21 cellular contexts compared by ENCODE assay signal in genomic region chr16:23383881-23384280, GRCh38.
DNase-seq lines count a peak whose midpoint lies in the region; ATAC-seq, FAIRE-seq and TF ChIP-seq lines count a peak whose summit lies in the region.
"Had no signal": no experiment of that assay in that cellular context is flagged by ENCODE, and none has a peak within 500 bp of the region (broad histone marks: within the 10 kb centered on the region; RNA-seq: fewer than 3 reads in every experiment).

No MANE protein-coding gene starts in this region.

- no peak overlapping the region for H3K4ac ChIP-seq in H1 (replicated peaks; ENCODE audit: insufficient read length, low read depth, low read length)

- no peak overlapping the region for H3K4me2 ChIP-seq in H1 (ENCODE audit: insufficient read depth in 1 of 2, low read depth in 2 of 2, low read length in 2 of 2)
- H3K4me2 ChIP-seq: A549 had no signal

- FAIRE-seq in H1 (lab: Jason Lieb, UNC) = no peak
- FAIRE-seq: A549, D721Med, GM18507, HepG2 had no signal

- no peak overlapping the region for H3K27ac ChIP-seq in H1 (ENCODE audit: low read depth, low read length)
- no peak overlapping the region for H3K27ac ChIP-seq in spleen
- H3K27ac ChIP-seq in upper lobe of right lung = no peak overlapping the region
- H3K27ac ChIP-seq: 22Rv1, A549, C4-2B had no signal

- no peak overlapping the region for H3K14ac ChIP-seq in H1 (ENCODE audit: insufficient read length)

- H3K27me3 Mint-ChIP-seq in activated CD4-positive, alpha-beta T cell treated with anti-CD3 and anti-CD28 coated beads, Interleukin-2, amount 10 ng/mL, durations not matched to agents 7 days and 5 days = no peaks in the 10 kb centered on the region
- peaks cover 3% of the 10 kb centered on the region for H3K27me3 Mint-ChIP-seq in activated T-cell treated with anti-CD3 and anti-CD28 coated beads, Interleukin-2, amount 50 U/mL, for 4 hours (ENCODE audit: low read depth)
- H3K27me3 Mint-ChIP-seq: CD4-positive, alpha-beta T cell had no signal

- peak overlapping the region; percentile 2 for H3K27ac Mint-ChIP-seq in activated CD4-positive, alpha-beta T cell treated with anti-CD3 and anti-CD28 coated beads, Interleukin-2, amount 10 ng/mL, durations not matched to agents 7 days and 5 days
- H3K27ac Mint-ChIP-seq: CD4-positive, alpha-beta T cell; IgD-negative memory B cell had no signal

- no peaks in the 10 kb centered on the region for H3K79me2 ChIP-seq in H1 (ENCODE audit: control insufficient read depth in 1 of 2, insufficient read depth in 2 of 2, low read length in 2 of 2)

- no peak overlapping the region for H3K4me3 Mint-ChIP-seq in activated CD4-positive, alpha-beta T cell treated with anti-CD3 and anti-CD28 coated beads, Interleukin-2, amount 10 ng/mL, durations not matched to agents 7 days and 5 days
- no peak overlapping the region for H3K4me3 Mint-ChIP-seq in activated T-cell treated with anti-CD3 and anti-CD28 coated beads, Interleukin-2, amount 50 U/mL, for 4 hours
- H3K4me3 Mint-ChIP-seq: CD4-positive, alpha-beta T cell; IgD-negative memory B cell had no signal

- POLR2A ChIA-PET in activated CD4-positive, alpha-beta T cell treated with anti-CD3 and anti-CD28 coated beads, Interleukin-2, amount 10 ng/mL, durations not matched to agents 7 days and 5 days (lab: Charles Lee) = no interaction called here
- POLR2A ChIA-PET in H1 (lab: Charles Lee; ENCODE audit: partially characterized antibody) = no interaction called here

- H3K23me2 ChIP-seq in H1 (ENCODE audit: low read depth, low read length) = peaks cover 3% of the 10 kb centered on the region; the same call in 1 of the 2 replicates

- H3K27me3 ChIP-seq in H1 (replicated peaks in 1 of 4; ENCODE audit: control insufficient read depth in 3 of 4, extremely low read depth in 1 of 4, insufficient read depth in 3 of 4, low read length in 3 of 4) (no peaks in the 10 kb centered on the region), spleen (replicated peaks in 1 of 7) (no peaks in the 10 kb centered on the region), upper lobe of right lung (no peaks in the 10 kb centered on the region)

- H2BK15ac ChIP-seq in H1 (ENCODE audit: low read length) = no peak overlapping the region

- H4K20me1 ChIP-seq in H1 (replicated peaks in 1 of 2; ENCODE audit: control insufficient read depth in 1 of 2, insufficient read depth in 2 of 2, low read length in 2 of 2) = no peaks in the 10 kb centered on the region

- H3K36me3 ChIP-seq in H1 (ENCODE audit: control insufficient read depth in 2 of 4, insufficient read depth in 4 of 4, low read length in 3 of 4) (peaks cover 0 to 3% (median 2%) of the 10 kb centered on the region in 4 experiments; a peak in 5 of 8 replicates), spleen (peaks cover 0 to 26% (median 10%) of the 10 kb centered on the region in 6 donors), upper lobe of right lung (peaks cover 9% of the 10 kb centered on the region)
- H3K36me3 ChIP-seq: HAP-1 had no signal

- H3K4me1 ChIP-seq in H1 (replicated peaks in 1 of 4; ENCODE audit: control insufficient read depth in 3 of 4, insufficient read depth in 4 of 4, low read length in 3 of 4) (peaks cover 0 to 3% (median under 1%) of the 10 kb centered on the region in 4 experiments; a peak in 1 of 7 replicates), spleen (no peaks in the 10 kb centered on the region), upper lobe of right lung (no peaks in the 10 kb centered on the region)
- H3K4me1 ChIP-seq: A549, Caco-2, HAP-1 had no signal

- H3K9me3 ChIP-seq in H1 (ENCODE audit: insufficient read depth in 2 of 2, low read depth in 1 of 2, low read length in 1 of 2) (no peaks in the 10 kb centered on the region), spleen (no peaks in the 10 kb centered on the region), upper lobe of right lung (no peaks in the 10 kb centered on the region)
- H3K9me3 ChIP-seq: A549, Caco-2, HAP-1 had no signal

- no peak overlapping the region for H2BK5ac ChIP-seq in H1 (ENCODE audit: low read depth, low read length)

- H4K8ac ChIP-seq in H1 (ENCODE audit: extremely low read depth, insufficient read depth, low read length) = peak overlapping the region; percentile 66

- H4K5ac ChIP-seq in H1 (ENCODE audit: insufficient read length, low read depth, low read length) = no peak overlapping the region

- peaks cover 2% of the 10 kb centered on the region for H3K36me3 Mint-ChIP-seq in activated CD4-positive, alpha-beta T cell treated with anti-CD3 and anti-CD28 coated beads, Interleukin-2, amount 10 ng/mL, durations not matched to agents 7 days and 5 days (ENCODE audit: low read depth)
- peaks cover 6% of the 10 kb centered on the region for H3K36me3 Mint-ChIP-seq in activated T-cell treated with anti-CD3 and anti-CD28 coated beads, Interleukin-2, amount 50 U/mL, for 4 hours (ENCODE audit: insufficient read depth)
- H3K36me3 Mint-ChIP-seq: IgD-negative memory B cell had no signal

- 81% methylated on average over 3 of the region's 3 CpGs; no CpG with 5 or more reads in 1 of the 2 experiments for WGBS in H1 (ENCODE audit: extremely low coverage in 1 of 2, insufficient coverage in 1 of 2, insufficient read length in 1 of 2, insufficient replicate concordance in 2 of 2, low coverage in 1 of 2, low lambda C conversion rate in 2 of 2, missing lambda C conversion rate in 1 of 2), 2 experiments
- 72 to 96% (median 90%) methylated on average over 3 of the region's 3 CpGs for WGBS in spleen, 5 donors

- H2BK120ac ChIP-seq in H1 (replicated peaks; ENCODE audit: low read depth, low read length) = no peak overlapping the region

- ATAC-seq in activated T-cell treated with anti-CD3 and anti-CD28 coated beads, Interleukin-2, amount 50 U/mL, for 4 hours = no peak
- ATAC-seq in upper lobe of right lung (no peak), GM18870 (IDR thresholded peaks at IDR 0.05; ENCODE audit: unreplicated experiment) (no peak)
- ATAC-seq: A549, HepG2 had no signal

- no peak overlapping the region for H3K56ac ChIP-seq in H1 (replicated peaks; ENCODE audit: insufficient read length, low read depth, low read length)

- no peak for TF ChIP-seq CTCF in H1 (IDR thresholded peaks at IDR 0.05; ENCODE audit: control extremely low read depth in 1 of 3, insufficient read depth in 1 of 3, low read depth in 1 of 3, low read length in 3 of 3)
- TF ChIP-seq CTCF in spleen (IDR thresholded peaks at IDR 0.05 in 8 of 11, conservative IDR thresholded peaks at IDR 0.05 in 3 of 11) = no peak
- no peak for TF ChIP-seq CTCF in upper lobe of right lung (IDR thresholded peaks at IDR 0.05)

- no peaks in the 10 kb centered on the region for H3K79me1 ChIP-seq in H1 (ENCODE audit: low read depth, low read length)

- CTCF ChIA-PET in activated CD4-positive, alpha-beta T cell treated with anti-CD3 and anti-CD28 coated beads, Interleukin-2, amount 10 ng/mL, durations not matched to agents 7 days and 5 days (lab: Charles Lee) = no interaction called here
- CTCF ChIA-PET in H1 (lab: Charles Lee; ENCODE audit: partially characterized antibody) = interaction anchor here (1.3 to 7.4 kb wide), 4 partner anchors 9 to 51 kb away, joined by 4 to 44 read pairs (median 8); no protein-coding TSS in a partner anchor

- no peak overlapping the region for H2AFZ ChIP-seq in H1 (ENCODE audit: low read length)

- H3K9me3 Mint-ChIP-seq in activated CD4-positive, alpha-beta T cell treated with anti-CD3 and anti-CD28 coated beads, Interleukin-2, amount 10 ng/mL, durations not matched to agents 7 days and 5 days = no peaks in the 10 kb centered on the region
- H3K9me3 Mint-ChIP-seq in activated T-cell treated with anti-CD3 and anti-CD28 coated beads, Interleukin-2, amount 50 U/mL, for 4 hours = no peaks in the 10 kb centered on the region
- H3K9me3 Mint-ChIP-seq: CD4-positive, alpha-beta T cell; IgD-negative memory B cell had no signal

- intact Hi-C loops in spleen (cut with DNase I; ENCODE audit: low total_unique reads) (no loop called here), upper lobe of right lung (cut with DNase I) (no loop called here)

- no peak overlapping the region for H3K9ac ChIP-seq in H1 (replicated peaks in 1 of 4; ENCODE audit: extremely low read depth in 1 of 4, low read depth in 3 of 4, low read length in 3 of 4)

- no peak overlapping the region for H2BK12ac ChIP-seq in H1 (ENCODE audit: low read depth, low read length)

- TF ChIP-seq RAD21 in H1 (IDR thresholded peaks at IDR 0.05 in 1 of 2, conservative IDR thresholded peaks at IDR 0.05 in 1 of 2; ENCODE audit: low read depth in 2 of 2, low read length in 2 of 2) = no peak

- H3K4me1 Mint-ChIP-seq in activated CD4-positive, alpha-beta T cell treated with anti-CD3 and anti-CD28 coated beads, Interleukin-2, amount 10 ng/mL, durations not matched to agents 7 days and 5 days = no peaks in the 10 kb centered on the region
- no peaks in the 10 kb centered on the region for H3K4me1 Mint-ChIP-seq in activated T-cell treated with anti-CD3 and anti-CD28 coated beads, Interleukin-2, amount 50 U/mL, for 4 hours (ENCODE audit: low read depth)
- H3K4me1 Mint-ChIP-seq: IgD-negative memory B cell had no signal

- no peak for TF ChIP-seq EP300 in H1 (IDR thresholded peaks at IDR 0.05; ENCODE audit: borderline replicate concordance in 1 of 2, low read depth in 2 of 2, low read length in 2 of 2)

- H3K4me3 ChIP-seq in H1 (ENCODE audit: extremely low read depth in 1 of 4, insufficient read depth in 2 of 4, low read depth in 3 of 4, low read length in 4 of 4) (no peak overlapping the region), spleen (no peak overlapping the region), upper lobe of right lung (no peak overlapping the region)
- H3K4me3 ChIP-seq: A549, HAP-1 had no signal

- H2BK20ac ChIP-seq in H1 (ENCODE audit: low read length) = no peak overlapping the region

- no peak overlapping the region for H3K23ac ChIP-seq in H1 (ENCODE audit: insufficient read length)

- no peak overlapping the region for H4K91ac ChIP-seq in H1 (replicated peaks; ENCODE audit: insufficient read length, low read length)

- no peak for DNase-seq in activated CD4-positive, alpha-beta T cell treated with anti-CD3 and anti-CD28 coated beads, Interleukin-2, amount 10 ng/mL, durations not matched to agents 7 days and 5 days
- DNase-seq in activated CD4-positive, alpha-beta T cell treated with anti-CD3 and anti-CD28 coated beads for 48 hours = no peak
- DNase-seq in H1 (ENCODE audit: low read depth in 1 of 2, low spot score in 2 of 2) = no peak
- peak; percentile 54 for DNase-seq in spleen
- no peak for DNase-seq in activated T-cell treated with anti-CD3 and anti-CD28 coated beads, Interleukin-2, amount 50 U/mL, for 4 hours
- DNase-seq in upper lobe of right lung = no peak
- DNase-seq: AML-193; Caco-2; CD4-positive, alpha-beta T cell; DMS79; GDM1; GOT3 had no signal

- H2AK5ac ChIP-seq in H1 (ENCODE audit: low read depth, low read length) = no peak overlapping the region

- no peak overlapping the region for H3K18ac ChIP-seq in H1 (ENCODE audit: extremely low read depth, low read length)

- TF ChIP-seq POLR2A in H1 (IDR thresholded peaks at IDR 0.05; ENCODE audit: control extremely low read depth in 1 of 2, low read depth in 2 of 2, low read length in 2 of 2) (no peak), spleen (IDR thresholded peaks at IDR 0.05) (no peak)

TF ChIP-seq in H1, 55 proteins besides CTCF, POLR2A, EP300 and RAD21 (continues in another document):
- TF ChIP-seq SP2 (IDR thresholded peaks at IDR 0.05; ENCODE audit: low read length) = no peak
- no peak for TF ChIP-seq SUZ12 (IDR thresholded peaks at IDR 0.05; ENCODE audit: low read length)
